9 cellular contexts compared by ENCODE assay signal in genomic region chr4:154082760-154083530, GRCh38.
A peak's percentile ranks its signal among the peaks of the same experiment; 100 is the strongest.
DNase-seq lines count a peak whose midpoint lies in the region; ATAC-seq and TF ChIP-seq lines count a peak whose summit lies in the region.
"Had no signal": no experiment of that assay in that cellular context is flagged by ENCODE, and none has a peak within 500 bp of the region (broad histone marks: within the 10 kb centered on the region; RNA-seq: fewer than 3 reads in every experiment).

No MANE protein-coding gene starts in this region.

- intact Hi-C loops in ascending aorta (cut with DNase I), result no loop called here

- no peaks in the 10 kb centered on the region for H3K79me2 ChIP-seq in SU-DHL-6 (ENCODE audit: insufficient read depth, low read length)

- H3K23ac ChIP-seq in mesenchymal stem cell (ENCODE audit: low read length in 2 of 2), result no peak overlapping the region

- H3K9me3 ChIP-seq in SU-DHL-6 (ENCODE audit: insufficient read depth, low read length) (no peaks in the 10 kb centered on the region), mesenchymal stem cell (ENCODE audit: control insufficient read depth, low read length) (no peaks in the 10 kb centered on the region), ascending aorta (no peaks in the 10 kb centered on the region)

- H3K4me2 ChIP-seq in SU-DHL-6 (ENCODE audit: low read depth, low read length, poor library complexity, severe bottlenecking) (no peak overlapping the region), mesenchymal stem cell (ENCODE audit: low read length, poor library complexity, severe bottlenecking) (no peak overlapping the region)

- H3K36me3 ChIP-seq in SU-DHL-6 (ENCODE audit: low read length) (no peaks in the 10 kb centered on the region), mesenchymal stem cell (ENCODE audit: control insufficient read depth in 1 of 2, insufficient read depth in 2 of 2, low read depth in 1 of 2, low read length in 2 of 2) (no peaks in the 10 kb centered on the region), ascending aorta (no peaks in the 10 kb centered on the region)

- H2BK120ac ChIP-seq in mesenchymal stem cell (ENCODE audit: low read depth, low read length), result peak overlapping the region; percentile 34

- no peaks in the 10 kb centered on the region for H4K20me1 ChIP-seq in SU-DHL-6 (ENCODE audit: low read depth, low read length)

- peak overlapping the region; percentile 50 for H4K91ac ChIP-seq in mesenchymal stem cell (ENCODE audit: low read length)

- TF ChIP-seq CTCF in GM13977 (IDR thresholded peaks at IDR 0.05; ENCODE audit: extremely low read depth, insufficient read depth, missing control alignments) (peak; percentile 43), SU-DHL-6 (IDR thresholded peaks at IDR 0.05; ENCODE audit: insufficient read depth, low read length, poor library complexity, severe bottlenecking) (peak; percentile 24), ascending aorta (IDR thresholded peaks at IDR 0.05) (no peak)

- H3K4me3 ChIP-seq in SU-DHL-6 (ENCODE audit: insufficient read depth, low read length, poor library complexity, severe bottlenecking) (no peak overlapping the region), mesenchymal stem cell (ENCODE audit: insufficient read depth in 1 of 2, low read depth in 1 of 2, low read length in 2 of 2) (no peak overlapping the region), ascending aorta (no peak overlapping the region)

- H3K27ac ChIP-seq in SU-DHL-6 (ENCODE audit: low read depth, low read length) (no peak overlapping the region), mesenchymal stem cell (ENCODE audit: low read length, poor library complexity, severe bottlenecking) (peak overlapping the region; percentile 3), ascending aorta (no peak overlapping the region)

- H2AK5ac ChIP-seq in mesenchymal stem cell (ENCODE audit: low read length, severe bottlenecking), result peak overlapping the region; percentile 60

- no peaks in the 10 kb centered on the region for H3K79me1 ChIP-seq in mesenchymal stem cell (replicated peaks; ENCODE audit: low read length, poor library complexity, severe bottlenecking)

- H2BK12ac ChIP-seq in mesenchymal stem cell (ENCODE audit: low read length in 2 of 2), result peak overlapping the region; percentile 68 to 84

- H2AFZ ChIP-seq in SU-DHL-6 (ENCODE audit: low read depth, low read length, severe bottlenecking) (no peak overlapping the region), mesenchymal stem cell (ENCODE audit: low read depth, low read length) (no peak overlapping the region)

- DNase-seq in GM13977 (ENCODE audit: low spot score) (peak; percentile 7), mesenchymal stem cell (peak; percentile 73), foreskin melanocyte (no peak), ascending aorta (ENCODE audit: low spot score in 2 of 2) (no peak)
- DNase-seq in activated T-cell treated with anti-CD3 and anti-CD28 coated beads, Interleukin-2, amount 50 U/mL, for 1 hour, result no peak
- DNase-seq: activated B cell treated with CpG ODN at 0.5 μM for 24 hours had no signal

- H3K9me2 ChIP-seq in SU-DHL-6 (replicated peaks; ENCODE audit: insufficient read depth, low read length), result no peaks in the 10 kb centered on the region

- H4K8ac ChIP-seq in mesenchymal stem cell (ENCODE audit: low read length), result no peak overlapping the region

- peak overlapping the region in 1 of 2 experiments; percentile 64 for H3K4ac ChIP-seq in mesenchymal stem cell (ENCODE audit: low read depth in 1 of 2, low read length in 2 of 2)

- ATAC-seq in HG02885 (IDR thresholded peaks at IDR 0.05; ENCODE audit: poor library complexity, unreplicated experiment) (peak; percentile 52), HG03045 (IDR thresholded peaks at IDR 0.05; ENCODE audit: unreplicated experiment) (no peak)

- H3K4me1 ChIP-seq in mesenchymal stem cell (ENCODE audit: control insufficient read depth, insufficient read depth, low read depth, low read length) (peaks cover 6% of the 10 kb centered on the region), ascending aorta (no peaks in the 10 kb centered on the region)

- H3F3A ChIP-seq in SU-DHL-6 (ENCODE audit: insufficient read depth), result no peaks in the 10 kb centered on the region

- H2BK5ac ChIP-seq in mesenchymal stem cell (ENCODE audit: low read depth, low read length, poor library complexity, severe bottlenecking), result no peak overlapping the region

- in situ Hi-C loops in GM13977 (cut with MboI; ENCODE audit: low pct_unique_long_range_greater_than_20kb, low sequenced_read_pairs, unreplicated experiment), result no loop called here

- no peak overlapping the region for H3K14ac ChIP-seq in mesenchymal stem cell (ENCODE audit: low read length in 2 of 2)

- 45% methylated on average over 5 of the region's 5 CpGs for WGBS in mesenchymal stem cell

- peak overlapping the region; percentile 69 for H2BK15ac ChIP-seq in mesenchymal stem cell (ENCODE audit: low read depth, poor library complexity, severe bottlenecking)

- H3K9ac ChIP-seq in SU-DHL-6 (ENCODE audit: low read length), result no peak overlapping the region
- no peak overlapping the region for H3K9ac ChIP-seq in mesenchymal stem cell (ENCODE audit: low read length)

- H3K18ac ChIP-seq in mesenchymal stem cell (ENCODE audit: low read depth in 1 of 2, low read length in 2 of 2), result peak overlapping the region; percentile 26 to 54

- H3K27me3 ChIP-seq in SU-DHL-6 (ENCODE audit: low read length) (no peaks in the 10 kb centered on the region), mesenchymal stem cell (ENCODE audit: control insufficient read depth in 1 of 2, insufficient read depth in 1 of 2, low read length in 2 of 2) (no peaks in the 10 kb centered on the region), ascending aorta (no peaks in the 10 kb centered on the region)

Comparison
In these comparisons a context has a peak if more than half of its experiments do, and no peak if none do; other contexts are left out.
1. DNase-seq: peak in GM13977 (single experiment) and mesenchymal stem cell (single experiment); none in foreskin melanocyte (single experiment), activated T-cell treated with anti-CD3 and anti-CD28 coated beads, Interleukin-2, amount 50 U/mL, for 1 hour (single experiment) and ascending aorta (0 of 2).
2. CTCF ChIP-seq: peak in GM13977 (single experiment) and SU-DHL-6 (single experiment); none in ascending aorta (0 of 3).